ENCODE assay signal across 8 cellular contexts in the genomic region with DNA sequence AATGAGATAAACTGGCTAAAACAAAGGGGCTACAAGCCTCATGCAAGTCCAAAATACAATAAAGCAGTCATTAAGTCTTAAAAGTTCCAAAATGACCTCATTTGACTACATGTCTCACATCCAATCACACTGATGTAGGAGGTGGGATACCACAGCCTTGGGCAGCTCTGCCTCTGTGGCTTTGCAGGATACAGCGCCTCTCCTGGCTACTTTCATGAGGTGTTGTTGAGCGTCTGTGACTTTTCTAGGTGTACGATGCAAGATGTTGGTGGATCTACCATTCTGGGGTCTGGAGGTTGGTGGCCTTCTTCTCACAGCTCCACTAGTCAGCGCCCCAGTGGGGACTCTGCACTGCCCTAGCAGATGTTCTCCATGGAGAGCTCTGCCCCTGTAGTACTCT.
"Had no signal": no experiment of that assay in that cellular context is flagged by ENCODE, and none has a peak within 500 bp of the region (broad histone marks: within the 10 kb centered on the region; RNA-seq: fewer than 3 reads in every experiment).

No MANE protein-coding gene starts in this region.

- ATAC-seq: GM23338, HCT116, HepG2 had no signal

- H3K4me1 Mint-ChIP-seq: GM23338, IgD-negative memory B cell had no signal

- H3K9me3 ChIP-seq: HAP-1 had no signal

- H3K36me3 Mint-ChIP-seq: IgD-negative memory B cell had no signal

- H3K27ac Mint-ChIP-seq: GM23338, HFFc6, IgD-negative memory B cell had no signal

- H3K4me1 ChIP-seq: HAP-1 had no signal

- H3K9me3 Mint-ChIP-seq: GM23338 had no signal

- H3K27ac ChIP-seq: HL-60 had no signal

- H3K36me3 ChIP-seq: HAP-1 had no signal

- H3K27me3 Mint-ChIP-seq: IgD-negative memory B cell had no signal

- H3K4me3 Mint-ChIP-seq: GM23338, HFFc6, IgD-negative memory B cell had no signal

- H3K4me3 ChIP-seq: GM23338, HAP-1 had no signal

- DNase-seq: HFFc6, KBM-7 had no signal
